12 cellular contexts compared by ENCODE assay signal in genomic region chr3:72625616-72626337, GRCh38.
A peak's percentile ranks its signal among the peaks of the same experiment; 100 is the strongest.
DNase-seq lines count a peak whose midpoint lies in the region; ATAC-seq, FAIRE-seq and TF ChIP-seq lines count a peak whose summit lies in the region.
"Had no signal": no experiment of that assay in that cellular context is flagged by ENCODE, and none has a peak within 500 bp of the region (broad histone marks: within the 10 kb centered on the region; RNA-seq: fewer than 3 reads in every experiment).

No MANE protein-coding gene starts in this region.

- 0 out of 4 replicates have a peak, but pooled peaks of 1 of the 2 experiments have one; percentile 38 for TF ChIP-seq EP300 in HepG2 (IDR thresholded peaks at IDR 0.05; ENCODE audit: low read depth in 2 of 2, low read length in 2 of 2)
- TF ChIP-seq EP300 in HepG2 (CRISPR knock-in tag; IDR thresholded peaks at IDR 0.05; ENCODE audit: borderline replicate concordance) = no peak
- TF ChIP-seq EP300 in sigmoid colon (IDR thresholded peaks at IDR 0.05) = no peak

- H3K27ac ChIP-seq in HepG2 (ENCODE audit: extremely low read length, insufficient read depth, low read length) = no peak overlapping the region
- no peak overlapping the region for H3K27ac ChIP-seq in sigmoid colon
- H3K27ac ChIP-seq in neuronal stem cell (replicated peaks; ENCODE audit: low read length) = no peak overlapping the region
- H3K27ac ChIP-seq: testis had no signal

- H4K20me1 ChIP-seq in HepG2 (ENCODE audit: insufficient read depth, low read length) = no peaks in the 10 kb centered on the region

- H3K79me2 ChIP-seq in HepG2 (ENCODE audit: insufficient read depth, low read length) = no peaks in the 10 kb centered on the region

- no peak overlapping the region for H3K4ac ChIP-seq in neuronal stem cell (ENCODE audit: low read length)

- no peaks in the 10 kb centered on the region for H3K79me1 ChIP-seq in neuronal stem cell (ENCODE audit: low read depth, low read length)

- 9% methylated on average over 12 of the region's 14 CpGs for WGBS in HepG2 (ENCODE audit: low lambda C conversion rate)
- WGBS in sigmoid colon, 2 donors = 82 to 88% methylated on average over 14 of the region's 14 CpGs
- WGBS in neuronal stem cell (ENCODE audit: extremely low coverage in 2 of 2, insufficient read length in 2 of 2, insufficient replicate concordance in 1 of 2), 2 donors = no CpG with 5 or more reads among the region's 14 CpGs

- no peak overlapping the region for H4K8ac ChIP-seq in neuronal stem cell (ENCODE audit: low read depth, low read length)

- no peak overlapping the region for H3K4me3 ChIP-seq in HepG2 (replicated peaks in 1 of 3; ENCODE audit: insufficient read depth in 1 of 3, low read depth in 2 of 3, low read length in 3 of 3)
- H3K4me3 ChIP-seq in sigmoid colon = no peak overlapping the region
- no peak overlapping the region for H3K4me3 ChIP-seq in neuronal stem cell (ENCODE audit: low read length in 2 of 2)
- H3K4me3 ChIP-seq: testis had no signal

- H3K4me2 ChIP-seq in HepG2 (ENCODE audit: low read depth, low read length) (peak overlapping the region; percentile 54), neuronal stem cell (ENCODE audit: insufficient read depth, low read length, poor library complexity, severe bottlenecking) (no peak overlapping the region)

- no peak overlapping the region for H3K23ac ChIP-seq in neuronal stem cell (ENCODE audit: low read depth, low read length, poor library complexity)

- H3K27me3 ChIP-seq in HepG2 (ENCODE audit: control insufficient read depth in 1 of 2, insufficient read depth in 2 of 2, low read length in 2 of 2) = no peaks in the 10 kb centered on the region
- H3K27me3 ChIP-seq in sigmoid colon = no peaks in the 10 kb centered on the region
- H3K27me3 ChIP-seq in neuronal stem cell (ENCODE audit: control insufficient read depth in 3 of 3, insufficient read depth in 3 of 3, low read depth in 1 of 3, low read length in 3 of 3) = peaks cover 0 to 23% (median 0%) of the 10 kb centered on the region in 3 experiments
- H3K27me3 ChIP-seq: testis had no signal

- POLR2A ChIA-PET in HepG2 (lab: Yijun Ruan, JAX) = no interaction called here

- in situ Hi-C loops in HepG2 (cut with HindIII; ENCODE audit: extremely low pct_ligation_motif_present, low pct_unique_long_range_greater_than_20kb) = no loop called here

- H3K18ac ChIP-seq in neuronal stem cell (ENCODE audit: low read length) = no peak overlapping the region

- no peak overlapping the region for H3K14ac ChIP-seq in neuronal stem cell (ENCODE audit: low read length)

- no peak overlapping the region for H2BK120ac ChIP-seq in neuronal stem cell (ENCODE audit: low read depth, low read length)

- TF ChIP-seq RAD21 in HepG2 (CRISPR knock-in tag; IDR thresholded peaks at IDR 0.05) = no peak

- ATAC-seq in HepG2 (peak; percentile 92), HG02759 (IDR thresholded peaks at IDR 0.05; ENCODE audit: unreplicated experiment) (no peak)
- ATAC-seq: naive thymus-derived CD8-positive, alpha-beta T cell had no signal

- H2BK5ac ChIP-seq in neuronal stem cell (ENCODE audit: low read length) = no peak overlapping the region

- peaks cover 22% of the 10 kb centered on the region for H3K4me1 ChIP-seq in HepG2 (ENCODE audit: insufficient read depth, low read length)
- no peaks in the 10 kb centered on the region for H3K4me1 ChIP-seq in sigmoid colon
- H3K4me1 ChIP-seq in neuronal stem cell (ENCODE audit: control insufficient read depth in 2 of 2, insufficient read depth in 1 of 2, low read depth in 1 of 2, low read length in 2 of 2) = peaks cover 0 to 6% of the 10 kb centered on the region in 2 donors
- H3K4me1 ChIP-seq: testis had no signal

- H3K9me3 ChIP-seq in HepG2 (ENCODE audit: low read length) (no peaks in the 10 kb centered on the region), sigmoid colon (no peaks in the 10 kb centered on the region), neuronal stem cell (replicated peaks in 1 of 2; ENCODE audit: control insufficient read depth in 2 of 2, insufficient read depth in 1 of 2, low read depth in 1 of 2, low read length in 2 of 2) (no peaks in the 10 kb centered on the region)
- H3K9me3 ChIP-seq: testis had no signal

- H4K91ac ChIP-seq in neuronal stem cell (ENCODE audit: low read depth, low read length, poor library complexity) = no peak overlapping the region

- no peak for TF ChIP-seq CTCF in HepG2 (CRISPR knock-in tag; IDR thresholded peaks at IDR 0.05)
- no peak for TF ChIP-seq CTCF in sigmoid colon (IDR thresholded peaks at IDR 0.05)
- TF ChIP-seq CTCF in GM10266 (IDR thresholded peaks at IDR 0.05; ENCODE audit: control insufficient read depth, insufficient read depth, low read depth, missing control alignments) = no peak

- H3K9ac ChIP-seq in HepG2 (ENCODE audit: insufficient read depth, low read depth, low read length) (no peak overlapping the region), neuronal stem cell (ENCODE audit: low read depth, low read length, poor library complexity) (no peak overlapping the region)

- peak; percentile 18 for FAIRE-seq in HepG2 (lab: Jason Lieb, UNC)
- FAIRE-seq: colon had no signal

- no peak overlapping the region for H2BK12ac ChIP-seq in neuronal stem cell (ENCODE audit: low read length)

- no peak overlapping the region for H2BK15ac ChIP-seq in neuronal stem cell (ENCODE audit: low read length)

- no peak overlapping the region for H2AK5ac ChIP-seq in neuronal stem cell (ENCODE audit: low read depth, low read length)

- TF ChIP-seq POLR2A in HepG2 (IDR thresholded peaks at IDR 0.05; ENCODE audit: insufficient read depth in 1 of 2, low read depth in 2 of 2, low read length in 2 of 2) (no peak), sigmoid colon (IDR thresholded peaks at IDR 0.05) (no peak)

- DNase-seq in ELR (ENCODE audit: low read depth) (peak; percentile 86), HuH-7 (ENCODE audit: low spot score) (peak; percentile 6), amniotic epithelial cell (ENCODE audit: low read depth) (peak; percentile 89), HepG2 (ENCODE audit: low spot score) (peak; percentile 39), sigmoid colon (no peak), neuronal stem cell (ENCODE audit: low spot score) (no peak), GM10266 (ENCODE audit: extremely low spot score) (no peak)
- DNase-seq: naive thymus-derived CD8-positive, alpha-beta T cell; NCI-H2081 treated with DMSO at 0.1 percent for 48 hours; testis had no signal

- CTCF ChIA-PET in HepG2 (lab: Yijun Ruan, JAX; ENCODE audit: low intra/inter-chr PET ratio, low total read pairs) = no interaction called here

- H2AFZ ChIP-seq in HepG2 (ENCODE audit: low read length) (no peak overlapping the region), neuronal stem cell (ENCODE audit: low read length) (no peak overlapping the region)

- no peaks in the 10 kb centered on the region for H3K36me3 ChIP-seq in HepG2 (replicated peaks in 1 of 2; ENCODE audit: control insufficient read depth in 1 of 2, insufficient read depth in 2 of 2, low read length in 2 of 2)
- H3K36me3 ChIP-seq in sigmoid colon = no peaks in the 10 kb centered on the region
- H3K36me3 ChIP-seq in neuronal stem cell (replicated peaks in 1 of 2; ENCODE audit: control insufficient read depth in 2 of 2, insufficient read depth in 2 of 2, low read length in 2 of 2) = no peaks in the 10 kb centered on the region

- no TSS peak for BruUV-seq in HepG2 (replicated peaks; lab: Mats Ljungman, UMichigan)

- intact Hi-C loops in HepG2 (cut with micrococcal nuclease; ENCODE audit: unreplicated experiment) = no loop called here
- intact Hi-C loops in sigmoid colon (cut with DNase I) = no loop called here

TF ChIP-seq in HepG2, 621 proteins besides CTCF, POLR2A, EP300 and RAD21 (continues in another document):
- TF ChIP-seq CENPX (CRISPR knock-in tag; IDR thresholded peaks at IDR 0.05) (no peak), BCL6 (CRISPR knock-in tag; IDR thresholded peaks at IDR 0.05) (peak; percentile 67), RELA (CRISPR knock-in tag; IDR thresholded peaks at IDR 0.05) (no peak), ZBTB43 (CRISPR knock-in tag; conservative IDR thresholded peaks at IDR 0.05) (peak; percentile 54; the same call in 1 of the 2 replicates), MAFF (IDR thresholded peaks at IDR 0.05; ENCODE audit: low read depth, low read length) (0 out of 2 replicates have a peak, but pooled peaks have one; percentile 1), ZNF264 (CRISPR knock-in tag; IDR thresholded peaks at IDR 0.05) (peak; percentile 83; the same call in 1 of the 2 replicates), ATF4 (CRISPR knock-in tag; IDR thresholded peaks at IDR 0.05) (peak in 1 of 2 experiments; percentile 55; a peak in 1 of 4 replicates), ZMYM3 (CRISPR knock-in tag; IDR thresholded peaks at IDR 0.05) (0 out of 2 replicates have a peak, but pooled peaks have one; percentile 8), STAT5B (CRISPR knock-in tag; IDR thresholded peaks at IDR 0.05) (no peak), ZNF136 (CRISPR knock-in tag; IDR thresholded peaks at IDR 0.05; ENCODE audit: low read depth) (no peak), CEBPB (IDR thresholded peaks at IDR 0.05; ENCODE audit: borderline replicate concordance, low read depth, low read length) (peak; percentile 97)

Comparison
In these comparisons a context has a peak if more than half of its experiments do, and no peak if none do; other contexts are left out.
1. DNase-seq: peak in ELR (single experiment), HuH-7 (single experiment), amniotic epithelial cell (single experiment) and HepG2 (single experiment); none in sigmoid colon (single experiment), neuronal stem cell (single experiment) and GM10266 (single experiment).